9 cellular contexts compared by ENCODE assay signal in genomic region chr17:6548578-6549330, GRCh38. TPM values are rescaled to one million over a fixed set of nuclear protein-coding genes. Genes with fewer than 3 reads are reported as not detected.
A peak's percentile ranks its signal among the peaks of the same experiment; 100 is the strongest.
DNase-seq lines count a peak whose midpoint lies in the region; ATAC-seq and FAIRE-seq lines count a peak whose summit lies in the region.
"Had no signal": no experiment of that assay in that cellular context is flagged by ENCODE, and none has a peak within 500 bp of the region (broad histone marks: within the 10 kb centered on the region; RNA-seq: fewer than 3 reads in every experiment).

No MANE protein-coding gene starts in this region.

- no peak overlapping the region for H3K18ac ChIP-seq in neuronal stem cell (ENCODE audit: low read length)

- no peaks in the 10 kb centered on the region for H3K36me3 Mint-ChIP-seq in immature natural killer cell

- no peaks in the 10 kb centered on the region for H3K4me1 Mint-ChIP-seq in immature natural killer cell

- H4K91ac ChIP-seq in neuronal stem cell (ENCODE audit: low read depth, low read length, poor library complexity) = no peak overlapping the region

- peaks cover 0 to 11% of the 10 kb centered on the region in 2 donors for H3K4me1 ChIP-seq in neuronal stem cell (ENCODE audit: control insufficient read depth in 2 of 2, insufficient read depth in 1 of 2, low read depth in 1 of 2, low read length in 2 of 2)

- no CpG with 5 or more reads among the region's 11 CpGs for WGBS in neuronal stem cell (ENCODE audit: extremely low coverage in 2 of 2, insufficient read length in 2 of 2, insufficient replicate concordance in 1 of 2), 2 donors

- H2BK12ac ChIP-seq in neuronal stem cell (ENCODE audit: low read length) = no peak overlapping the region

- H2AK5ac ChIP-seq in neuronal stem cell (ENCODE audit: low read depth, low read length) = peak overlapping the region; percentile 11

- H3K14ac ChIP-seq in neuronal stem cell (ENCODE audit: low read length) = peak overlapping the region; percentile 6

- no peak overlapping the region for H3K27ac Mint-ChIP-seq in immature natural killer cell

- H3K4me2 ChIP-seq in neuronal stem cell (ENCODE audit: insufficient read depth, low read length, poor library complexity, severe bottlenecking) = no peak overlapping the region

- H3K27ac ChIP-seq in angular gyrus (ENCODE audit: low read depth, low read length) (peak overlapping the region; percentile 83), neuronal stem cell (replicated peaks; ENCODE audit: low read length) (no peak overlapping the region)

- H2BK5ac ChIP-seq in neuronal stem cell (ENCODE audit: low read length) = no peak overlapping the region

- no peaks in the 10 kb centered on the region for H3K79me1 ChIP-seq in neuronal stem cell (ENCODE audit: low read depth, low read length)

- no peak overlapping the region for H2BK120ac ChIP-seq in neuronal stem cell (ENCODE audit: low read depth, low read length)

- no peak overlapping the region for H4K8ac ChIP-seq in neuronal stem cell (ENCODE audit: low read depth, low read length)

- no peak for FAIRE-seq in HTR-8/SVneo (lab: Jason Lieb, UNC)

- ATAC-seq in GM19025 (IDR thresholded peaks at IDR 0.05; ENCODE audit: low read depth, unreplicated experiment) (peak; percentile 55), HG02938 (IDR thresholded peaks at IDR 0.05; ENCODE audit: unreplicated experiment) (peak; percentile 51)
- ATAC-seq: esophagus mucosa had no signal

- no peak overlapping the region for H3K4me3 Mint-ChIP-seq in immature natural killer cell

- H3K27me3 Mint-ChIP-seq in immature natural killer cell (ENCODE audit: low read depth in 3 of 3) = peaks cover 0 to 9% (median 9%) of the 10 kb centered on the region in 3 donors

- H2AFZ ChIP-seq in neuronal stem cell (ENCODE audit: low read length) = no peak overlapping the region

- DNase-seq in neuronal stem cell (ENCODE audit: low spot score) (no peak), immature natural killer cell (no peak), HTR-8/SVneo (ENCODE audit: insufficient read length, low spot score) (no peak), ureter (ENCODE audit: low spot score) (no peak)
- no peak for DNase-seq in activated CD4-positive, CD25-positive, alpha-beta regulatory T cell treated with anti-CD3 and anti-CD28 coated beads, Interleukin-2, amount 50 U/mL, for 72 hours

- no peaks in the 10 kb centered on the region for H3K9me3 Mint-ChIP-seq in immature natural killer cell

- no peaks in the 10 kb centered on the region for H3K36me3 ChIP-seq in neuronal stem cell (replicated peaks in 1 of 2; ENCODE audit: control insufficient read depth in 2 of 2, insufficient read depth in 2 of 2, low read length in 2 of 2)

- no peak overlapping the region for H3K4ac ChIP-seq in neuronal stem cell (ENCODE audit: low read length)

- H3K27me3 ChIP-seq in neuronal stem cell (ENCODE audit: control insufficient read depth in 3 of 3, insufficient read depth in 3 of 3, low read depth in 1 of 3, low read length in 3 of 3) = peaks cover 0 to 1% (median 0%) of the 10 kb centered on the region in 3 experiments

- H3K4me3 ChIP-seq in neuronal stem cell (ENCODE audit: low read length in 2 of 2) = no peak overlapping the region

- H2BK15ac ChIP-seq in neuronal stem cell (ENCODE audit: low read length) = no peak overlapping the region

- no peaks in the 10 kb centered on the region for H3K9me3 ChIP-seq in neuronal stem cell (replicated peaks in 1 of 2; ENCODE audit: control insufficient read depth in 2 of 2, insufficient read depth in 1 of 2, low read depth in 1 of 2, low read length in 2 of 2)

- H3K9ac ChIP-seq in neuronal stem cell (ENCODE audit: low read depth, low read length, poor library complexity) = no peak overlapping the region

- no peak overlapping the region for H3K23ac ChIP-seq in neuronal stem cell (ENCODE audit: low read depth, low read length, poor library complexity)

RNA-seq across cellular contexts. Expression of gene PITPNM3, which starts 7.6 kb away (rescaled TPM):
- 2.0 TPM for polyA plus RNA-seq in neuronal stem cell (2013, experiment 1 of 2)
- 2.0 TPM for polyA plus RNA-seq in neuronal stem cell (2013, experiment 2 of 2)
- under 1 TPM in 1 of 3 donors, not detected in 2; 0.02 TPM for polyA plus RNA-seq in immature natural killer cell
- total RNA-seq in ureter = 5.8 TPM
